ENCODE assay signal across 11 cellular contexts in the genomic region with DNA sequence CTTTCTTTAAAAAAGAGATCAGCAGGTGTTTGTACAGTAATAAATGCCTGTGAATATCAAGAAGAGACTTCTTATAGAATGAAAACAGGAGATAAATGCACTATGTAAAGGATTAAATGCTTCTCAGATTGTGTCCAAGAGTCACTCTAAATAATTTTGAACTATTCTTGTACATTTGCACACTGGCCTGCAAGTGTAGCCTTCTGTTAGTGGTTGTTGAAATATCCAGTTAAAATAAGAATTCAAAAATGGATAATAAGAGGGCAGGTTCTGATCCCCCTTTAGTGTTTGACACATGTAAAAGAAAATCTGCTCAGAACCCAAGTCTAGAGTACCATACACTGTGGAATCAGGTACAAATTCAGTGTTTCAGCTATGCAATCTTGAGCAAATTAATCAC.
"Had no signal": no experiment of that assay in that cellular context is flagged by ENCODE, and none has a peak within 500 bp of the region (broad histone marks: within the 10 kb centered on the region; RNA-seq: fewer than 3 reads in every experiment).

No MANE protein-coding gene starts in this region.

- H3K36me3 ChIP-seq: HAP-1 had no signal

- H3K4me3 ChIP-seq: GM23248, GM23338, HAP-1 had no signal

- DNase-seq: GM23248, GOT3, H7, H9, HCEC 1CT, HFFc6 had no signal

- H3K9ac ChIP-seq: GM23248 had no signal

- H3K9me3 ChIP-seq: HAP-1 had no signal

- H3K4me3 Mint-ChIP-seq: GM23338, H9, HFFc6 had no signal

- H2AFZ ChIP-seq: GM23248, GM23338 had no signal

- H3K4me2 ChIP-seq: GM23338 had no signal

- FAIRE-seq: H1, H54 had no signal

- H3K4me1 Mint-ChIP-seq: GM23338, H9 had no signal

- H3K27ac Mint-ChIP-seq: GM23338, H9, HFFc6 had no signal

- ATAC-seq: GM23338, HCT116 had no signal

- H3K4me1 ChIP-seq: HAP-1 had no signal

- H3K27ac ChIP-seq: GM23248 had no signal
